In genomic region chrX:76153221-76153620, GRCh38 we compare ENCODE assay signal across 2 cellular contexts.
TF ChIP-seq lines count a peak whose summit lies in the region.

No MANE protein-coding gene starts in this region.

TF ChIP-seq in HepG2, 621 proteins besides CTCF, POLR2A, EP300 and RAD21:
- TF ChIP-seq SIX1 (CRISPR knock-in tag; IDR thresholded peaks at IDR 0.05; ENCODE audit: borderline replicate concordance) (no peak), RAD51 (IDR thresholded peaks at IDR 0.05; ENCODE audit: borderline replicate concordance) (peak; percentile 65; the same call in 1 of the 2 replicates)

TF ChIP-seq in K562, 482 proteins besides CTCF, POLR2A, EP300 and RAD21:
- TF ChIP-seq MEF2D (tag; conservative IDR thresholded peaks at IDR 0.05; ENCODE audit: low read depth): no peak
- TF ChIP-seq ZNF511 (CRISPR knock-in tag; IDR thresholded peaks at IDR 0.05): no peak
- TF ChIP-seq HEY1 (CRISPR knock-in tag; IDR thresholded peaks at IDR 0.05; ENCODE audit: borderline replicate concordance): no peak
- TF ChIP-seq TFE3 (CRISPR knock-in tag; IDR thresholded peaks at IDR 0.05): peak; percentile 54
